In the genomic region with DNA sequence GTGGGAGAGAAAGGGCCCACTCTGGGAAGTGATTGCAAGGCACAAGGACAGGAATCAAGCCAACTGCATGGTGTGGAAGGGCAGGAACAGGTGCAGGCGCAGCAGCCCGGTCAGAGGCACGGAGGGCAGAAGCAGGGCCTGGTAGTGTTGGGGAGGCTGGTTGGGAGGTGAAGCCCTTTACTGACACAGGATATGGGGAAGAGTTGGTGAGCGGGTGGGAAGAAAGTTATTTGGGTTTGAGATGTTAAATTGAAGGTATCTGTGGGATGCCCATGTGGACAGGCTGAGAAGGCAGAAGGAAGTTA, we compare ENCODE assay signal across 1 cellular context.
TF ChIP-seq lines count a peak whose summit lies in the region.

No MANE protein-coding gene starts in this region.

TF ChIP-seq in GM23338, 12 proteins besides CTCF, POLR2A, EP300 and RAD21 (continued from another document):
- TF ChIP-seq, protein P1, sequence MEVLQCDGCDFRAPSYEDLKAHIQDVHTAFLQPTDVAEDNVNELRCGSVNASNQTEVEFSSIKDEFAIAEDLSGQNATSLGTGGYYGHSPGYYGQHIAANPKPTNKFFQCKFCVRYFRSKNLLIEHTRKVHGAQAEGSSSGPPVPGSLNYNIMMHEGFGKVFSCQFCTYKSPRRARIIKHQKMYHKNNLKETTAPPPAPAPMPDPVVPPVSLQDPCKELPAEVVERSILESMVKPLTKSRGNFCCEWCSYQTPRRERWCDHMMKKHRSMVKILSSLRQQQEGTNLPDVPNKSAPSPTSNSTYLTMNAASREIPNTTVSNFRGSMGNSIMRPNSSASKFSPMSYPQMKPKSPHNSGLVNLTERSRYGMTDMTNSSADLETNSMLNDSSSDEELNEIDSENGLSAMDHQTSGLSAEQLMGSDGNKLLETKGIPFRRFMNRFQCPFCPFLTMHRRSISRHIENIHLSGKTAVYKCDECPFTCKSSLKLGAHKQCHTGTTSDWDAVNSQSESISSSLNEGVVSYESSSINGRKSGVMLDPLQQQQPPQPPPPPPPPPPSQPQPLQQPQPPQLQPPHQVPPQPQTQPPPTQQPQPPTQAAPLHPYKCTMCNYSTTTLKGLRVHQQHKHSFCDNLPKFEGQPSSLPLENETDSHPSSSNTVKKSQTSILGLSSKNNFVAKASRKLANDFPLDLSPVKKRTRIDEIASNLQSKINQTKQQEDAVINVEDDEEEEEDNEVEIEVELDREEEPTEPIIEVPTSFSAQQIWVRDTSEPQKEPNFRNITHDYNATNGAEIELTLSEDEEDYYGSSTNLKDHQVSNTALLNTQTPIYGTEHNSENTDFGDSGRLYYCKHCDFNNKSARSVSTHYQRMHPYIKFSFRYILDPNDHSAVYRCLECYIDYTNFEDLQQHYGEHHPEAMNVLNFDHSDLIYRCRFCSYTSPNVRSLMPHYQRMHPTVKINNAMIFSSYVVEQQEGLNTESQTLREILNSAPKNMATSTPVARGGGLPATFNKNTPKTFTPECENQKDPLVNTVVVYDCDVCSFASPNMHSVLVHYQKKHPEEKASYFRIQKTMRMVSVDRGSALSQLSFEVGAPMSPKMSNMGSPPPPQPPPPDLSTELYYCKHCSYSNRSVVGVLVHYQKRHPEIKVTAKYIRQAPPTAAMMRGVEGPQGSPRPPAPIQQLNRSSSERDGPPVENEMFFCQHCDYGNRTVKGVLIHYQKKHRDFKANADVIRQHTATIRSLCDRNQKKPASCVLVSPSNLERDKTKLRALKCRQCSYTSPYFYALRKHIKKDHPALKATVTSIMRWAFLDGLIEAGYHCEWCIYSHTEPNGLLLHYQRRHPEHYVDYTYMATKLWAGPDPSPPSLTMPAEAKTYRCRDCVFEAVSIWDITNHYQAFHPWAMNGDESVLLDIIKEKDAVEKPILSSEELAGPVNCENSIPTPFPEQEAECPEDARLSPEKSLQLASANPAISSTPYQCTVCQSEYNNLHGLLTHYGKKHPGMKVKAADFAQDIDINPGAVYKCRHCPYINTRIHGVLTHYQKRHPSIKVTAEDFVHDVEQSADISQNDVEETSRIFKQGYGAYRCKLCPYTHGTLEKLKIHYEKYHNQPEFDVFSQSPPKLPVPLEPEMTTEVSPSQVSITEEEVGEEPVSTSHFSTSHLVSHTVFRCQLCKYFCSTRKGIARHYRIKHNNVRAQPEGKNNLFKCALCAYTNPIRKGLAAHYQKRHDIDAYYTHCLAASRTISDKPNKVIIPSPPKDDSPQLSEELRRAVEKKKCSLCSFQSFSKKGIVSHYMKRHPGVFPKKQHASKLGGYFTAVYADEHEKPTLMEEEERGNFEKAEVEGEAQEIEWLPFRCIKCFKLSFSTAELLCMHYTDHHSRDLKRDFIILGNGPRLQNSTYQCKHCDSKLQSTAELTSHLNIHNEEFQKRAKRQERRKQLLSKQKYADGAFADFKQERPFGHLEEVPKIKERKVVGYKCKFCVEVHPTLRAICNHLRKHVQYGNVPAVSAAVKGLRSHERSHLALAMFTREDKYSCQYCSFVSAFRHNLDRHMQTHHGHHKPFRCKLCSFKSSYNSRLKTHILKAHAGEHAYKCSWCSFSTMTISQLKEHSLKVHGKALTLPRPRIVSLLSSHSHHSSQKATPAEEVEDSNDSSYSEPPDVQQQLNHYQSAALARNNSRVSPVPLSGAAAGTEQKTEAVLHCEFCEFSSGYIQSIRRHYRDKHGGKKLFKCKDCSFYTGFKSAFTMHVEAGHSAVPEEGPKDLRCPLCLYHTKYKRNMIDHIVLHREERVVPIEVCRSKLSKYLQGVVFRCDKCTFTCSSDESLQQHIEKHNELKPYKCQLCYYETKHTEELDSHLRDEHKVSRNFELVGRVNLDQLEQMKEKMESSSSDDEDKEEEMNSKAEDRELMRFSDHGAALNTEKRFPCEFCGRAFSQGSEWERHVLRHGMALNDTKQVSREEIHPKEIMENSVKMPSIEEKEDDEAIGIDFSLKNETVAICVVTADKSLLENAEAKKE (CRISPR knock-in tag; IDR thresholded peaks at IDR 0.05), result no peak
- TF ChIP-seq JUNB (IDR thresholded peaks at IDR 0.05; ENCODE audit: unreplicated experiment) (no peak), NANOG (IDR thresholded peaks at IDR 0.05; ENCODE audit: borderline replicate concordance) (no peak), STAT1 (IDR thresholded peaks at IDR 0.05; ENCODE audit: unreplicated experiment) (no peak)
TF ChIP-seq in GM23338: peak in this region for 0.
